In the genomic region with DNA sequence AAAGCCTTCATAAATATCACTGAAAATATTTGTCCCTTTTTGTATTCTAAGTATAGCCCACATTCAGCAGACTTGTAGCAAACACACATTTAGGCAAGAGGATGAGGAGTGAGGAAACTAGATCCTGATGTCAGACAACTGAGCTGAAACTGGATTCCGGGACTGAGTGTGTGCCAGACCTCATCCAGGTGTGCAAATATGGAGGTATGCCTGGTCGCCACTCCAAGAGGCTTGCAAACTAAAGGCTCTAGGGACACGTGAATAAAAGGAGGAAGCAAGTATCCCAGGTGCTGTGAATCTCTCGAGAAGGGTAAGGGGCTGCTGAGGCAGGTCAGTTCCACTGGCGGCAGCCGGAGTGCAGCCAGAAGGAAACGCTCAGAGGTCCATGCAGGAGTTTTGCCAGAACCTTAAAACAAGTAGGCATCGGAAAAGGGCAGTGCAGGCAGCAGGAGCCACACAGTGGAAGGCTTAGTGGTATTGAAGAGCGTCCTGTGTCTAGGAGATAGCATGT, we compare ENCODE assay signal across 25 cellular contexts.
DNase-seq lines count a peak whose midpoint lies in the region; ATAC-seq and TF ChIP-seq lines count a peak whose summit lies in the region.
"Had no signal": no experiment of that assay in that cellular context is flagged by ENCODE, and none has a peak within 500 bp of the region (broad histone marks: within the 10 kb centered on the region; RNA-seq: fewer than 3 reads in every experiment).

No MANE protein-coding gene starts in this region.

- CTCF ChIA-PET in activated CD8-positive, alpha-beta T cell treated with anti-CD3 and anti-CD28 coated beads for 36 hours (lab: Charles Lee): no interaction called here

- DNase-seq in DMS53 (lab: John Stamatoyannopoulos, UW) (peak; percentile 95), NCI-H1105 treated with DMSO at 0.1 percent for 48 hours (lab: John Stamatoyannopoulos, UW) (peak; percentile 41), NCI-H345 (lab: John Stamatoyannopoulos, UW) (peak; percentile 53), glutamatergic neuron (no peak), amygdala (lab: John Stamatoyannopoulos, UW) (no peak), activated gamma-delta T cell treated with Interleukin-2 at 50 U/mL for 16 hours (no peak), AML-193 (lab: John Stamatoyannopoulos, UW) (no peak)
- DNase-seq in activated CD8-positive, alpha-beta T cell treated with anti-CD3 and anti-CD28 coated beads for 36 hours: no peak
- DNase-seq: ACHN; aorta; cortex of kidney; endodermal cell; gastrocnemius medialis; HCEC 1CT; left lung; mesenchymal stem cell; NCI-H1417 treated with DMSO at 0.1 percent for 48 hours; NCI-H446 treated with DMSO at 0.1 percent for 48 hours; SHP77; stimulated activated CD4-positive, alpha-beta T cell treated with anti-CD3 and anti-CD28 coated beads, Interleukin-15, amount 100 ng/mL, for 24 hours; stimulated activated naive CD4-positive, alpha-beta T cell treated with Interleukin-2 at 50 U/mL for 16 hours; SW 1271; T1000 had no signal

- H3K27ac Mint-ChIP-seq in glutamatergic neuron (ENCODE audit: unreplicated experiment): peak overlapping the region; percentile 18
- H3K27ac Mint-ChIP-seq in activated CD8-positive, alpha-beta T cell treated with anti-CD3 and anti-CD28 coated beads for 36 hours: no peak overlapping the region
- H3K27ac Mint-ChIP-seq: activated naive CD8-positive, alpha-beta T cell; endodermal cell had no signal

- intact Hi-C loops in activated CD8-positive, alpha-beta T cell treated with anti-CD3 and anti-CD28 coated beads for 36 hours (cut with micrococcal nuclease): no loop called here

- no peak for ATAC-seq in activated CD8-positive, alpha-beta T cell treated with anti-CD3 and anti-CD28 coated beads for 36 hours
- ATAC-seq: gastrocnemius medialis, left lung, Panc1 had no signal

- no peaks in the 10 kb centered on the region for H3K36me3 Mint-ChIP-seq in glutamatergic neuron (ENCODE audit: unreplicated experiment)
- H3K36me3 Mint-ChIP-seq in activated CD8-positive, alpha-beta T cell treated with anti-CD3 and anti-CD28 coated beads for 36 hours (ENCODE audit: low read depth): no peaks in the 10 kb centered on the region
- H3K36me3 Mint-ChIP-seq: activated naive CD8-positive, alpha-beta T cell had no signal

- POLR2A ChIA-PET in activated CD8-positive, alpha-beta T cell treated with anti-CD3 and anti-CD28 coated beads for 36 hours (lab: Charles Lee): no interaction called here

- no peak for TF ChIP-seq CTCF in glutamatergic neuron (IDR thresholded peaks at IDR 0.05; ENCODE audit: partially characterized antibody, unreplicated experiment)
- no peak for TF ChIP-seq CTCF in activated CD8-positive, alpha-beta T cell treated with anti-CD3 and anti-CD28 coated beads for 36 hours (IDR thresholded peaks at IDR 0.05)

- H3K4me3 Mint-ChIP-seq in glutamatergic neuron (ENCODE audit: unreplicated experiment): no peak overlapping the region
- no peak overlapping the region for H3K4me3 Mint-ChIP-seq in activated CD8-positive, alpha-beta T cell treated with anti-CD3 and anti-CD28 coated beads for 36 hours
- H3K4me3 Mint-ChIP-seq: activated naive CD8-positive, alpha-beta T cell; endodermal cell had no signal

- H3K27me3 Mint-ChIP-seq in glutamatergic neuron (ENCODE audit: unreplicated experiment): peaks cover 10% of the 10 kb centered on the region
- peaks cover 10% of the 10 kb centered on the region for H3K27me3 Mint-ChIP-seq in activated CD8-positive, alpha-beta T cell treated with anti-CD3 and anti-CD28 coated beads for 36 hours

- H3K9me3 Mint-ChIP-seq in glutamatergic neuron (ENCODE audit: unreplicated experiment): peaks cover 10% of the 10 kb centered on the region
- no peaks in the 10 kb centered on the region for H3K9me3 Mint-ChIP-seq in activated CD8-positive, alpha-beta T cell treated with anti-CD3 and anti-CD28 coated beads for 36 hours
- H3K9me3 Mint-ChIP-seq: endodermal cell had no signal

- H3K4me1 Mint-ChIP-seq in glutamatergic neuron (ENCODE audit: low read depth, unreplicated experiment): peaks cover 43% of the 10 kb centered on the region
- no peaks in the 10 kb centered on the region for H3K4me1 Mint-ChIP-seq in activated CD8-positive, alpha-beta T cell treated with anti-CD3 and anti-CD28 coated beads for 36 hours (ENCODE audit: low read depth)

Comparison
In these comparisons a context has a peak if more than half of its experiments do, and no peak if none do; other contexts are left out.
1. DNase-seq: peak in DMS53 (single experiment), NCI-H1105 treated with DMSO at 0.1 percent for 48 hours (single experiment) and NCI-H345 (single experiment); none in glutamatergic neuron (single experiment), amygdala (0 of 56), activated gamma-delta T cell treated with Interleukin-2 at 50 U/mL for 16 hours (single experiment), activated CD8-positive, alpha-beta T cell treated with anti-CD3 and anti-CD28 coated beads for 36 hours (single experiment) and AML-193 (0 of 2).